ENCODE assay signal across 21 cellular contexts in the genomic region with DNA sequence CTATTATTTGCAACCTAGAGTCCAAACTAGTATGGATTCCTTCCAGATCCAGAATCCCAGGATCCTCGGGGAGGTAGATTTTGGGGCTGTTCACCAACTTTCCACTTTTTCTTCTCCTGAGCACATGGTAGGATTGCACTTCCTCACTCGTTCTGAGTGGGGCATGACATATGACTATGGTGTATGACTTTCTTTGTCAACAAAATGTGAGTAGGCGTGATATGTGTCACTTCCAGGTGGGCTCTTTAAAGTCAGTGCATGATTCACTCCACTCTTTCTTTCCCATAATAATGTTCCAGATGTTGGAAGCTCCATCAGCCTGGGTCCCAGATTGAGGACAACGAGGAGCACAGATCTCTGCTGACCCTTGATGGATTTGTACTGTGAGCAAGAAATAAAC. TPM values are rescaled to one million over a fixed set of nuclear protein-coding genes. Genes with fewer than 3 reads are reported as not detected.
A peak's percentile ranks its signal among the peaks of the same experiment; 100 is the strongest.
DNase-seq lines count a peak whose midpoint lies in the region; ATAC-seq, FAIRE-seq and TF ChIP-seq lines count a peak whose summit lies in the region.
"Had no signal": no experiment of that assay in that cellular context is flagged by ENCODE, and none has a peak within 500 bp of the region (broad histone marks: within the 10 kb centered on the region; RNA-seq: fewer than 3 reads in every experiment).

No MANE protein-coding gene starts in this region.

- TF ChIP-seq CTCF in bronchial epithelial cell (IDR thresholded peaks at IDR 0.05; ENCODE audit: insufficient read depth, low read length, severe bottlenecking), result no peak

- H3K9me2 ChIP-seq in GM23248 (ENCODE audit: insufficient read depth), result no peaks in the 10 kb centered on the region

- H3K79me2 ChIP-seq in GM23248 (ENCODE audit: insufficient read depth), result no peaks in the 10 kb centered on the region

- H3K27me3 Mint-ChIP-seq in activated T-helper 17 cell treated with anti-CD3 and anti-CD28 coated beads, Interleukin-2, amount 50 U/mL, for 72 hours, result peaks cover 34% of the 10 kb centered on the region

- no peaks in the 10 kb centered on the region for H4K20me1 ChIP-seq in GM23248 (ENCODE audit: insufficient read depth)

- no peak overlapping the region for H3K9ac ChIP-seq in GM23248

- peak; percentile 20 for DNase-seq in Daoy (ENCODE audit: low read depth)
- peak; percentile 30 for DNase-seq in GM23248
- peak; percentile 90 for DNase-seq in bronchial epithelial cell (ENCODE audit: low read depth)
- no peak for DNase-seq in NCI-H2171 treated with DMSO at 0.1 percent for 48 hours (lab: John Stamatoyannopoulos, UW)
- no peak for DNase-seq in GM12892 (ENCODE audit: insufficient read length)
- DNase-seq: C1 segment of cervical spinal cord; Calu3; CD4-positive, alpha-beta memory T cell; COR-L47; DMS53; DND-41; EL; GDM1; H9 had no signal

- H3K36me3 ChIP-seq in GM23248 (ENCODE audit: low read depth), result no peaks in the 10 kb centered on the region
- no peaks in the 10 kb centered on the region for H3K36me3 ChIP-seq in bronchial epithelial cell (ENCODE audit: control insufficient read depth, insufficient read depth, low read length)

- H3K27me3 ChIP-seq in GM23248 (replicated peaks; ENCODE audit: insufficient read depth) (no peaks in the 10 kb centered on the region), bronchial epithelial cell (ENCODE audit: control insufficient read depth, insufficient read depth, low read length) (no peaks in the 10 kb centered on the region)

- no peak for TF ChIP-seq POLR2A in GM12892 (IDR thresholded peaks at IDR 0.05; ENCODE audit: low read depth, low read length)

- H3K9me3 ChIP-seq in GM23248 (ENCODE audit: low read depth), result no peaks in the 10 kb centered on the region

- FAIRE-seq in bronchial epithelial cell (lab: Jason Lieb, UNC) (peak; percentile 60), GM12892 (lab: Jason Lieb, UNC) (no peak)
- FAIRE-seq: GM12891, GM19239 had no signal

- H3F3A ChIP-seq in GM23248 (ENCODE audit: insufficient read depth), result no peaks in the 10 kb centered on the region

- no peaks in the 10 kb centered on the region for H3K4me1 ChIP-seq in GM23248 (ENCODE audit: insufficient read depth)

- no peak overlapping the region for H3K27ac ChIP-seq in GM23248

- no peak overlapping the region for H2AFZ ChIP-seq in GM23248
- H2AFZ ChIP-seq: GM23338 had no signal

- no peak overlapping the region for H3K4me3 Mint-ChIP-seq in activated T-helper 17 cell treated with anti-CD3 and anti-CD28 coated beads, Interleukin-2, amount 50 U/mL, for 72 hours
- H3K4me3 Mint-ChIP-seq: CD4-positive, alpha-beta memory T cell; GM23338; H9 had no signal

- 70 to 71% methylated on average over 4 of the region's 4 CpGs for WGBS in GM23248 (ENCODE audit: low coverage in 1 of 2, low lambda C conversion rate in 2 of 2, missing lambda C conversion rate in 2 of 2), 2 experiments

- ATAC-seq in activated T-helper 17 cell treated with anti-CD3 and anti-CD28 coated beads, Interleukin-2, amount 50 U/mL, for 72 hours (replicated peaks), result peak; percentile 40
- ATAC-seq in GM18867 (IDR thresholded peaks at IDR 0.05; ENCODE audit: unreplicated experiment), result no peak
- ATAC-seq in HG03565 (IDR thresholded peaks at IDR 0.05; ENCODE audit: unreplicated experiment), result no peak
- ATAC-seq: GM23338, HCT116 had no signal

- H3K4me3 ChIP-seq in GM23248 (no peak overlapping the region), bronchial epithelial cell (ENCODE audit: low read depth, low read length) (no peak overlapping the region)
- H3K4me3 ChIP-seq: GM23338 had no signal

- H3K4me2 ChIP-seq in GM23248 (ENCODE audit: unreplicated experiment), result no peak overlapping the region
- H3K4me2 ChIP-seq: GM23338 had no signal

- no peak overlapping the region for H3K27ac Mint-ChIP-seq in activated T-helper 17 cell treated with anti-CD3 and anti-CD28 coated beads, Interleukin-2, amount 50 U/mL, for 72 hours
- H3K27ac Mint-ChIP-seq: CD4-positive, alpha-beta memory T cell; GM23338; H9 had no signal

- H3K4me1 Mint-ChIP-seq in activated T-helper 17 cell treated with anti-CD3 and anti-CD28 coated beads, Interleukin-2, amount 50 U/mL, for 72 hours, result no peaks in the 10 kb centered on the region
- H3K4me1 Mint-ChIP-seq: CD4-positive, alpha-beta memory T cell had no signal

- H3K36me3 Mint-ChIP-seq in activated T-helper 17 cell treated with anti-CD3 and anti-CD28 coated beads, Interleukin-2, amount 50 U/mL, for 72 hours (ENCODE audit: low read depth), result no peaks in the 10 kb centered on the region
- H3K36me3 Mint-ChIP-seq: CD4-positive, alpha-beta memory T cell had no signal

- in situ Hi-C loops in GM23248 (cut with MboI), result no loop called here

- H3K9me3 Mint-ChIP-seq in activated T-helper 17 cell treated with anti-CD3 and anti-CD28 coated beads, Interleukin-2, amount 50 U/mL, for 72 hours, result peaks cover 3% of the 10 kb centered on the region
- H3K9me3 Mint-ChIP-seq: GM23338, H9 had no signal

RNA-seq across cellular contexts. Expression of gene IRX5, which starts 21.5 kb away (rescaled TPM):
- 3.6 and 7.6 TPM in 2 replicates for total RNA-seq in Daoy (2014; rRNA removed; shearing (Covaris generic))
- total RNA-seq in GM23248 (2014; rRNA removed; shearing (Covaris generic)), result 13.9 and 20.6 TPM in 2 replicates
- polyA plus RNA-seq in GM23248 (2016; fragmentation: Nextera tagmentation; extraction: Ambion mirVana), result 2.9 and 3.6 TPM in 2 replicates
- under 1 TPM in 1 of 2 donors, not detected in 1; 0.13 TPM for total RNA-seq in activated T-helper 17 cell treated with anti-CD3 and anti-CD28 coated beads, Interleukin-2, amount 50 U/mL, for 72 hours
- total RNA-seq in bronchial epithelial cell, result 6.1 and 6.3 TPM in 2 replicates
- not detected for polyA plus RNA-seq in GM12892 (2012; ENCODE audit: missing spikeins)
- total RNA-seq: CD4-positive, alpha-beta memory T cell had no signal

Comparison
In these comparisons a context has a peak if more than half of its experiments do, and no peak if none do; other contexts are left out.
1. DNase-seq: peak in Daoy (single experiment), GM23248 (single experiment) and bronchial epithelial cell (single experiment); none in NCI-H2171 treated with DMSO at 0.1 percent for 48 hours (single experiment) and GM12892 (single experiment).